Comparison of ENCODE assay signal across 17 cellular contexts in the genomic region with DNA sequence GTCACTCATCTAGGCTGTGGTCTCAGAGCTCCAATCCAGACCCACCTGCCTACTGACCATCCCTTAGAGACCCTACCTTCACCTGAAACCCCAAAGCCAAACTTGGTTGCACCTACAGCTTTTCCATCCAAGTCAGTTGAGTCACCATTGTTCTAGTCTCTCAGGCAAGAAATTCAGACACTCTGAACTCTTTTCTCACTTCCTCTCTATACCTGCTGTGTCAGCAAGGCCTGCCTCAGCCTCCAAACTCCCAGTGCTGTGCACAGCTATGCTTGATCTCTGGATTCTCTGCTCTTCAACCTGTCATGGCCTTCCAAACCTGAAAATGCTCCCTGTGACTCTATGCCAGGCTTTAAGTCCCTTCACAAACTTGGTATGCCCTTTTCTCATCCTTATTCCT.
"Had no signal": no experiment of that assay in that cellular context is flagged by ENCODE, and none has a peak within 500 bp of the region (broad histone marks: within the 10 kb centered on the region; RNA-seq: fewer than 3 reads in every experiment).

No MANE protein-coding gene starts in this region.

- H3K9me3 ChIP-seq: prostate gland, right lobe of liver, spleen had no signal

- H3K4me3 ChIP-seq: prostate gland, right lobe of liver, spleen had no signal

- H3K36me3 Mint-ChIP-seq: activated CD4-positive, alpha-beta memory T cell treated with anti-CD3 and anti-CD28 coated beads for 36 hours; activated naive CD8-positive, alpha-beta T cell treated with anti-CD3 and anti-CD28 coated beads for 36 hours had no signal

- H3K36me3 ChIP-seq: prostate gland, right lobe of liver had no signal

- H3K4me1 ChIP-seq: prostate gland, right lobe of liver, spleen had no signal

- H3K9me3 Mint-ChIP-seq: activated CD4-positive, alpha-beta memory T cell treated with anti-CD3 and anti-CD28 coated beads for 36 hours; activated naive CD8-positive, alpha-beta T cell treated with anti-CD3 and anti-CD28 coated beads for 36 hours; activated T-cell treated with anti-CD3 and anti-CD28 coated beads, Interleukin-2, amount 50 U/mL, for 4 hours; endodermal cell; naive B cell had no signal

- H3K4me1 Mint-ChIP-seq: endodermal cell had no signal

- H3K27ac ChIP-seq: prostate gland, right lobe of liver, spleen had no signal

- DNase-seq: activated CD4-positive, alpha-beta memory T cell treated with anti-CD3 and anti-CD28 coated beads for 36 hours; activated gamma-delta T cell treated with Interleukin-2 at 50 U/mL for 16 hours; activated naive CD8-positive, alpha-beta T cell treated with anti-CD3 and anti-CD28 coated beads for 36 hours; activated T-cell treated with anti-CD3 and anti-CD28 coated beads, Interleukin-2, amount 50 U/mL, for 4 hours; anterior cingulate cortex; dermis blood vessel endothelial cell; endodermal cell; hippocampal formation; kidney glomerular epithelial cell; naive B cell; right lobe of liver; spleen; stimulated activated CD4-positive, alpha-beta T cell treated with anti-CD3 and anti-CD28 coated beads, Interleukin-1b, Interleukin-23, amount 100 ng/mL, for 48 hours; stimulated activated naive CD8-positive, alpha-beta T cell treated with anti-CD3 and anti-CD28 coated beads, Interleukin-15, Interleukin-2, amounts not matched to agents 100 U/mL and 50 U/mL, for 24 hours; T-helper 2 cell had no signal

- H3K27me3 Mint-ChIP-seq: activated CD4-positive, alpha-beta memory T cell treated with anti-CD3 and anti-CD28 coated beads for 36 hours; activated naive CD8-positive, alpha-beta T cell treated with anti-CD3 and anti-CD28 coated beads for 36 hours; naive B cell had no signal

- ATAC-seq: activated CD4-positive, CD25-positive, alpha-beta regulatory T cell treated with anti-CD3 and anti-CD28 coated beads, Interleukin-2, amount 50 U/mL, for 24 hours; activated T-cell treated with anti-CD3 and anti-CD28 coated beads, Interleukin-2, amount 50 U/mL, for 4 hours; right lobe of liver; stimulated activated naive CD8-positive, alpha-beta T cell treated with anti-CD3 and anti-CD28 coated beads, Interleukin-15, Interleukin-2, amounts not matched to agents 100 U/mL and 50 U/mL, for 24 hours had no signal

- H3K4me3 Mint-ChIP-seq: activated CD4-positive, alpha-beta memory T cell treated with anti-CD3 and anti-CD28 coated beads for 36 hours; activated naive CD8-positive, alpha-beta T cell treated with anti-CD3 and anti-CD28 coated beads for 36 hours; activated T-cell treated with anti-CD3 and anti-CD28 coated beads, Interleukin-2, amount 50 U/mL, for 4 hours; endodermal cell; naive B cell had no signal

- H3K27ac Mint-ChIP-seq: activated CD4-positive, alpha-beta memory T cell treated with anti-CD3 and anti-CD28 coated beads for 36 hours; activated naive CD8-positive, alpha-beta T cell treated with anti-CD3 and anti-CD28 coated beads for 36 hours; endodermal cell; naive B cell had no signal

- H3K27me3 ChIP-seq: right lobe of liver, spleen had no signal
